5 cellular contexts compared by ENCODE assay signal in the genomic region with DNA sequence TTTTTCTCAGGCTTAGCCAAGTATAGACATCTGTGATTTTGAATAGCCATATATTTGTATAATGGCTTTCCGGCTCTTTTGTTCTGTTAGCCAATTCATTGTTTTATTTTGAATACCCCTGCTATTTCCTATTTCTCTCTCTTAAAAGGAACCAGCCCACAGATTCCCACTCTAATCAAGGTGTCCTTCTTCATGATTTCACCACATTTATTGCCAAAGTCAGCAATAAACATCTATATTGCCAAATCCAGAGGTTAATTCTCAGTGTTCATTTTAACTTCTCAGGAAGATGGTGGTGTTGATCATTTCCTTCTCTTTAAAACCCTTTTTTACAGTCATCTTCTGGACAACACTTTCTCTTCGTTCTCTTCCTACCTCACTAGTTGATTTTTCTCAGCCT.
"Had no signal": no experiment of that assay in that cellular context is flagged by ENCODE, and none has a peak within 500 bp of the region (broad histone marks: within the 10 kb centered on the region; RNA-seq: fewer than 3 reads in every experiment).

No MANE protein-coding gene starts in this region.

- H3K9ac ChIP-seq: GM23248 had no signal

- H3K27ac ChIP-seq: GM23248 had no signal

- H2AFZ ChIP-seq: GM23248 had no signal

- DNase-seq: GM23248, GOT3, H7, HCEC 1CT, KG1 had no signal

- H3K4me3 ChIP-seq: GM23248 had no signal
